In genomic region chr4:57639566-57640328, GRCh38 we compare ENCODE assay signal across 14 cellular contexts.
"Had no signal": no experiment of that assay in that cellular context is flagged by ENCODE, and none has a peak within 500 bp of the region (broad histone marks: within the 10 kb centered on the region; RNA-seq: fewer than 3 reads in every experiment).

No MANE protein-coding gene starts in this region.

- H3K27ac ChIP-seq: esophagus muscularis mucosa, heart right ventricle, left lung, ovary, SK-N-MC had no signal

- H3K27ac Mint-ChIP-seq: activated CD4-positive, alpha-beta memory T cell treated with anti-CD3 and anti-CD28 coated beads for 36 hours; activated CD4-positive, alpha-beta T cell treated with anti-CD3 and anti-CD28 coated beads for 36 hours; activated naive CD8-positive, alpha-beta T cell treated with anti-CD3 and anti-CD28 coated beads, Interleukin-2, amount 10 ng/mL, durations not matched to agents 7 days and 5 days; activated T-helper 2 cell treated with anti-CD3 and anti-CD28 coated beads, Interferon-gamma antibody, Interleukin-2, Interleukin-4, amounts not matched to agents 10 μg/mL and 5 μg/mL and 100 μg/mL, durations not matched to agents 14 hours and 24 hours and 36 hours; naive B cell had no signal

- H3K27me3 Mint-ChIP-seq: activated CD4-positive, alpha-beta memory T cell treated with anti-CD3 and anti-CD28 coated beads for 36 hours; activated CD4-positive, alpha-beta T cell treated with anti-CD3 and anti-CD28 coated beads for 36 hours; activated naive CD8-positive, alpha-beta T cell treated with anti-CD3 and anti-CD28 coated beads, Interleukin-2, amount 10 ng/mL, durations not matched to agents 7 days and 5 days; naive B cell had no signal

- H3K4me3 ChIP-seq: esophagus muscularis mucosa, heart right ventricle, left lung, ovary, SK-N-MC had no signal

- H3K4me3 Mint-ChIP-seq: activated CD4-positive, alpha-beta memory T cell treated with anti-CD3 and anti-CD28 coated beads for 36 hours; activated CD4-positive, alpha-beta T cell treated with anti-CD3 and anti-CD28 coated beads for 36 hours; activated naive CD8-positive, alpha-beta T cell treated with anti-CD3 and anti-CD28 coated beads, Interleukin-2, amount 10 ng/mL, durations not matched to agents 7 days and 5 days; naive B cell had no signal

- H3K36me3 Mint-ChIP-seq: activated CD4-positive, alpha-beta memory T cell treated with anti-CD3 and anti-CD28 coated beads for 36 hours; activated naive CD8-positive, alpha-beta T cell treated with anti-CD3 and anti-CD28 coated beads, Interleukin-2, amount 10 ng/mL, durations not matched to agents 7 days and 5 days; naive B cell had no signal

- DNase-seq: activated CD4-positive, alpha-beta memory T cell treated with anti-CD3 and anti-CD28 coated beads for 36 hours; activated CD4-positive, alpha-beta T cell treated with anti-CD3 and anti-CD28 coated beads for 36 hours; activated naive CD4-positive, alpha-beta T cell treated with Interleukin-2 at 50 U/mL for 16 hours; activated naive CD8-positive, alpha-beta T cell treated with anti-CD3 and anti-CD28 coated beads, Interleukin-2, amount 10 ng/mL, durations not matched to agents 7 days and 5 days; amygdala; caudate nucleus; heart right ventricle; naive B cell; ovary; stimulated activated naive CD4-positive, alpha-beta T cell had no signal

- H3K27me3 ChIP-seq: esophagus muscularis mucosa, heart right ventricle, left lung, ovary had no signal

- H3K4me1 Mint-ChIP-seq: activated CD4-positive, alpha-beta T cell treated with anti-CD3 and anti-CD28 coated beads for 36 hours; activated naive CD8-positive, alpha-beta T cell treated with anti-CD3 and anti-CD28 coated beads, Interleukin-2, amount 10 ng/mL, durations not matched to agents 7 days and 5 days; naive B cell had no signal

- H3K36me3 ChIP-seq: esophagus muscularis mucosa, heart right ventricle, left lung, ovary had no signal

- H3K4me1 ChIP-seq: esophagus muscularis mucosa, heart right ventricle, left lung had no signal

- H3K9me3 ChIP-seq: esophagus muscularis mucosa, heart right ventricle, left lung, ovary had no signal

- H3K9me3 Mint-ChIP-seq: activated CD4-positive, alpha-beta memory T cell treated with anti-CD3 and anti-CD28 coated beads for 36 hours; activated naive CD8-positive, alpha-beta T cell treated with anti-CD3 and anti-CD28 coated beads, Interleukin-2, amount 10 ng/mL, durations not matched to agents 7 days and 5 days; activated T-helper 2 cell treated with anti-CD3 and anti-CD28 coated beads, Interferon-gamma antibody, Interleukin-2, Interleukin-4, amounts not matched to agents 10 μg/mL and 5 μg/mL and 100 μg/mL, durations not matched to agents 14 hours and 24 hours and 36 hours; naive B cell had no signal
